In genomic region chr18:10482363-10482984, GRCh38 we compare ENCODE assay signal across 13 cellular contexts. TPM values are rescaled to one million over a fixed set of nuclear protein-coding genes. Genes with fewer than 3 reads are reported as not detected.
A peak's percentile ranks its signal among the peaks of the same experiment; 100 is the strongest.
DNase-seq lines count a peak whose midpoint lies in the region; ATAC-seq, FAIRE-seq and TF ChIP-seq lines count a peak whose summit lies in the region.
"Had no signal": no experiment of that assay in that cellular context is flagged by ENCODE, and none has a peak within 500 bp of the region (broad histone marks: within the 10 kb centered on the region; RNA-seq: fewer than 3 reads in every experiment).

No MANE protein-coding gene starts in this region.

- H3K4me2 ChIP-seq in mesenchymal stem cell (ENCODE audit: low read length, poor library complexity, severe bottlenecking) = no peak overlapping the region

- H3K36me3 ChIP-seq in mesenchymal stem cell (ENCODE audit: control insufficient read depth in 1 of 2, insufficient read depth in 2 of 2, low read depth in 1 of 2, low read length in 2 of 2) = peaks cover 0 to 4% of the 10 kb centered on the region in 2 experiments

- ATAC-seq in GM18502 (IDR thresholded peaks at IDR 0.05; ENCODE audit: poor library complexity, unreplicated experiment) = peak; percentile 25
- ATAC-seq in GM21528 (IDR thresholded peaks at IDR 0.05; ENCODE audit: low FRiP score, unreplicated experiment) = peak; percentile 15
- ATAC-seq in HG03354 (IDR thresholded peaks at IDR 0.05; ENCODE audit: poor library complexity, severe bottlenecking, unreplicated experiment) = peak; percentile 3
- ATAC-seq in GM19452 (IDR thresholded peaks at IDR 0.05; ENCODE audit: unreplicated experiment) = no peak
- ATAC-seq: natural killer cell had no signal

- H2BK5ac ChIP-seq in mesenchymal stem cell (ENCODE audit: low read depth, low read length, poor library complexity, severe bottlenecking) = no peak overlapping the region

- no peak overlapping the region for H3K23ac ChIP-seq in mesenchymal stem cell (ENCODE audit: low read length in 2 of 2)

- DNase-seq in mesenchymal stem cell (no peak), NCI-H446 (lab: John Stamatoyannopoulos, UW) (no peak), NCI-H2029 treated with DMSO at 0.1 percent for 48 hours (lab: John Stamatoyannopoulos, UW) (no peak), H54 (ENCODE audit: insufficient read length, low spot score) (no peak)
- DNase-seq: activated CD4-positive, alpha-beta T cell treated with anti-CD3 and anti-CD28 coated beads for 48 hours; left cardiac atrium; natural killer cell had no signal

- no peak overlapping the region for H3K18ac ChIP-seq in mesenchymal stem cell (ENCODE audit: low read depth in 1 of 2, low read length in 2 of 2)

- H3K79me1 ChIP-seq in mesenchymal stem cell (replicated peaks; ENCODE audit: low read length, poor library complexity, severe bottlenecking) = no peaks in the 10 kb centered on the region

- peaks cover 2% of the 10 kb centered on the region for H3K4me1 ChIP-seq in mesenchymal stem cell (ENCODE audit: control insufficient read depth, insufficient read depth, low read depth, low read length)

- no peak overlapping the region for H4K91ac ChIP-seq in mesenchymal stem cell (ENCODE audit: low read length)

- H3K4me3 ChIP-seq in mesenchymal stem cell (ENCODE audit: insufficient read depth in 1 of 2, low read depth in 1 of 2, low read length in 2 of 2) = no peak overlapping the region

- no peak for TF ChIP-seq POLR2A in H54 (IDR thresholded peaks at IDR 0.05; ENCODE audit: low read depth, low read length)

- H3K14ac ChIP-seq in mesenchymal stem cell (ENCODE audit: low read length in 2 of 2) = no peak overlapping the region

- peaks cover 4 to 48% of the 10 kb centered on the region in 2 experiments for H3K27me3 ChIP-seq in mesenchymal stem cell (ENCODE audit: control insufficient read depth in 1 of 2, insufficient read depth in 1 of 2, low read length in 2 of 2)

- no peak overlapping the region for H2AFZ ChIP-seq in mesenchymal stem cell (ENCODE audit: low read depth, low read length)

- no peak overlapping the region for H2BK120ac ChIP-seq in mesenchymal stem cell (ENCODE audit: low read depth, low read length)

- H3K9me3 ChIP-seq in mesenchymal stem cell (ENCODE audit: control insufficient read depth, low read length) = no peaks in the 10 kb centered on the region

- peak overlapping the region in 1 of 2 experiments; percentile 42 for H2BK12ac ChIP-seq in mesenchymal stem cell (ENCODE audit: low read length in 2 of 2)

- H2BK15ac ChIP-seq in mesenchymal stem cell (ENCODE audit: low read depth, poor library complexity, severe bottlenecking) = no peak overlapping the region

- FAIRE-seq in H54 (lab: Jason Lieb, UNC) = no peak
- FAIRE-seq: endometrium had no signal

- peak overlapping the region; percentile 47 for H4K8ac ChIP-seq in mesenchymal stem cell (ENCODE audit: low read length)

- 97% methylated on average over 11 of the region's 11 CpGs for WGBS in mesenchymal stem cell

- no peak overlapping the region for H3K27ac ChIP-seq in mesenchymal stem cell (ENCODE audit: low read length, poor library complexity, severe bottlenecking)
- H3K27ac ChIP-seq: C4-2B had no signal

- H3K4ac ChIP-seq in mesenchymal stem cell (ENCODE audit: low read depth in 1 of 2, low read length in 2 of 2) = no peak overlapping the region

- H3K9ac ChIP-seq in mesenchymal stem cell (ENCODE audit: low read length) = no peak overlapping the region

- H2AK5ac ChIP-seq in mesenchymal stem cell (ENCODE audit: low read length, severe bottlenecking) = no peak overlapping the region

RNA-seq across cellular contexts. Expression of gene APCDD1, which starts 28.0 kb away (rescaled TPM):
- 19.1 TPM for polyA plus RNA-seq in mesenchymal stem cell (2013, experiment 1 of 2)
- 20.6 TPM for polyA plus RNA-seq in mesenchymal stem cell (2013, experiment 2 of 2)

RNA-seq across cellular contexts. Expression of gene NAPG, which starts 43.4 kb away (rescaled TPM):
- 21.3 TPM for polyA plus RNA-seq in mesenchymal stem cell (2013, experiment 1 of 2)
- 21.5 TPM for polyA plus RNA-seq in mesenchymal stem cell (2013, experiment 2 of 2)
